1 cellular context compared by ENCODE assay signal in genomic region chr16:4618645-4619418, GRCh38.
TF ChIP-seq lines count a peak whose summit lies in the region.

No MANE protein-coding gene starts in this region.

TF ChIP-seq in liver, 16 proteins besides CTCF, POLR2A, EP300 and RAD21 (continued from another document):
- peak; percentile 83 for TF ChIP-seq REST (IDR thresholded peaks at IDR 0.05)
